2 cellular contexts compared by ENCODE assay signal in genomic region chr13:51524846-51525566, GRCh38.
TF ChIP-seq lines count a peak whose summit lies in the region.

No MANE protein-coding gene starts in this region.

TF ChIP-seq in SK-N-SH treated with all-trans-retinoic acid at 6 μM for 48 hours, 23 proteins besides CTCF, POLR2A, EP300 and RAD21 (continued from another document):
- TF ChIP-seq, protein P1, sequence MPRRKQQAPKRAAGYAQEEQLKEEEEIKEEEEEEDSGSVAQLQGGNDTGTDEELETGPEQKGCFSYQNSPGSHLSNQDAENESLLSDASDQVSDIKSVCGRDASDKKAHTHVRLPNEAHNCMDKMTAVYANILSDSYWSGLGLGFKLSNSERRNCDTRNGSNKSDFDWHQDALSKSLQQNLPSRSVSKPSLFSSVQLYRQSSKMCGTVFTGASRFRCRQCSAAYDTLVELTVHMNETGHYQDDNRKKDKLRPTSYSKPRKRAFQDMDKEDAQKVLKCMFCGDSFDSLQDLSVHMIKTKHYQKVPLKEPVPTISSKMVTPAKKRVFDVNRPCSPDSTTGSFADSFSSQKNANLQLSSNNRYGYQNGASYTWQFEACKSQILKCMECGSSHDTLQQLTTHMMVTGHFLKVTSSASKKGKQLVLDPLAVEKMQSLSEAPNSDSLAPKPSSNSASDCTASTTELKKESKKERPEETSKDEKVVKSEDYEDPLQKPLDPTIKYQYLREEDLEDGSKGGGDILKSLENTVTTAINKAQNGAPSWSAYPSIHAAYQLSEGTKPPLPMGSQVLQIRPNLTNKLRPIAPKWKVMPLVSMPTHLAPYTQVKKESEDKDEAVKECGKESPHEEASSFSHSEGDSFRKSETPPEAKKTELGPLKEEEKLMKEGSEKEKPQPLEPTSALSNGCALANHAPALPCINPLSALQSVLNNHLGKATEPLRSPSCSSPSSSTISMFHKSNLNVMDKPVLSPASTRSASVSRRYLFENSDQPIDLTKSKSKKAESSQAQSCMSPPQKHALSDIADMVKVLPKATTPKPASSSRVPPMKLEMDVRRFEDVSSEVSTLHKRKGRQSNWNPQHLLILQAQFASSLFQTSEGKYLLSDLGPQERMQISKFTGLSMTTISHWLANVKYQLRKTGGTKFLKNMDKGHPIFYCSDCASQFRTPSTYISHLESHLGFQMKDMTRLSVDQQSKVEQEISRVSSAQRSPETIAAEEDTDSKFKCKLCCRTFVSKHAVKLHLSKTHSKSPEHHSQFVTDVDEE (CRISPR knock-in tag; IDR thresholded peaks at IDR 0.05): no peak
- TF ChIP-seq ZFP3 (CRISPR knock-in tag; IDR thresholded peaks at IDR 0.05) (no peak), ZNF8 (CRISPR knock-in tag; IDR thresholded peaks at IDR 0.05) (no peak), ZNF70 (CRISPR knock-in tag; IDR thresholded peaks at IDR 0.05) (no peak), GLIS3 (CRISPR knock-in tag; IDR thresholded peaks at IDR 0.05) (no peak), POU6F1 (CRISPR knock-in tag; IDR thresholded peaks at IDR 0.05; ENCODE audit: borderline replicate concordance, low read depth) (no peak), BACH2 (CRISPR knock-in tag; IDR thresholded peaks at IDR 0.05; ENCODE audit: borderline replicate concordance) (no peak), SNAI2 (CRISPR knock-in tag; IDR thresholded peaks at IDR 0.05) (no peak), TOX (CRISPR knock-in tag; IDR thresholded peaks at IDR 0.05; ENCODE audit: borderline replicate concordance) (no peak), ZNF565 (CRISPR knock-in tag; conservative IDR thresholded peaks at IDR 0.05; ENCODE audit: low read depth) (no peak)
- TF ChIP-seq, protein P2, sequence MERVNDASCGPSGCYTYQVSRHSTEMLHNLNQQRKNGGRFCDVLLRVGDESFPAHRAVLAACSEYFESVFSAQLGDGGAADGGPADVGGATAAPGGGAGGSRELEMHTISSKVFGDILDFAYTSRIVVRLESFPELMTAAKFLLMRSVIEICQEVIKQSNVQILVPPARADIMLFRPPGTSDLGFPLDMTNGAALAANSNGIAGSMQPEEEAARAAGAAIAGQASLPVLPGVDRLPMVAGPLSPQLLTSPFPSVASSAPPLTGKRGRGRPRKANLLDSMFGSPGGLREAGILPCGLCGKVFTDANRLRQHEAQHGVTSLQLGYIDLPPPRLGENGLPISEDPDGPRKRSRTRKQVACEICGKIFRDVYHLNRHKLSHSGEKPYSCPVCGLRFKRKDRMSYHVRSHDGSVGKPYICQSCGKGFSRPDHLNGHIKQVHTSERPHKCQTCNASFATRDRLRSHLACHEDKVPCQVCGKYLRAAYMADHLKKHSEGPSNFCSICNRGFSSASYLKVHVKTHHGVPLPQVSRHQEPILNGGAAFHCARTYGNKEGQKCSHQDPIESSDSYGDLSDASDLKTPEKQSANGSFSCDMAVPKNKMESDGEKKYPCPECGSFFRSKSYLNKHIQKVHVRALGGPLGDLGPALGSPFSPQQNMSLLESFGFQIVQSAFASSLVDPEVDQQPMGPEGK (CRISPR knock-in tag; IDR thresholded peaks at IDR 0.05; ENCODE audit: borderline replicate concordance): no peak

TF ChIP-seq in SK-N-SH, 30 proteins besides CTCF, POLR2A, EP300 and RAD21 (continued from another document):
- no peak for TF ChIP-seq TAF1 (IDR thresholded peaks at IDR 0.05; ENCODE audit: borderline replicate concordance, low read depth, low read length)
- TF ChIP-seq FOXM1 (IDR thresholded peaks at IDR 0.05; ENCODE audit: low read depth): no peak
- TF ChIP-seq, protein P3, sequence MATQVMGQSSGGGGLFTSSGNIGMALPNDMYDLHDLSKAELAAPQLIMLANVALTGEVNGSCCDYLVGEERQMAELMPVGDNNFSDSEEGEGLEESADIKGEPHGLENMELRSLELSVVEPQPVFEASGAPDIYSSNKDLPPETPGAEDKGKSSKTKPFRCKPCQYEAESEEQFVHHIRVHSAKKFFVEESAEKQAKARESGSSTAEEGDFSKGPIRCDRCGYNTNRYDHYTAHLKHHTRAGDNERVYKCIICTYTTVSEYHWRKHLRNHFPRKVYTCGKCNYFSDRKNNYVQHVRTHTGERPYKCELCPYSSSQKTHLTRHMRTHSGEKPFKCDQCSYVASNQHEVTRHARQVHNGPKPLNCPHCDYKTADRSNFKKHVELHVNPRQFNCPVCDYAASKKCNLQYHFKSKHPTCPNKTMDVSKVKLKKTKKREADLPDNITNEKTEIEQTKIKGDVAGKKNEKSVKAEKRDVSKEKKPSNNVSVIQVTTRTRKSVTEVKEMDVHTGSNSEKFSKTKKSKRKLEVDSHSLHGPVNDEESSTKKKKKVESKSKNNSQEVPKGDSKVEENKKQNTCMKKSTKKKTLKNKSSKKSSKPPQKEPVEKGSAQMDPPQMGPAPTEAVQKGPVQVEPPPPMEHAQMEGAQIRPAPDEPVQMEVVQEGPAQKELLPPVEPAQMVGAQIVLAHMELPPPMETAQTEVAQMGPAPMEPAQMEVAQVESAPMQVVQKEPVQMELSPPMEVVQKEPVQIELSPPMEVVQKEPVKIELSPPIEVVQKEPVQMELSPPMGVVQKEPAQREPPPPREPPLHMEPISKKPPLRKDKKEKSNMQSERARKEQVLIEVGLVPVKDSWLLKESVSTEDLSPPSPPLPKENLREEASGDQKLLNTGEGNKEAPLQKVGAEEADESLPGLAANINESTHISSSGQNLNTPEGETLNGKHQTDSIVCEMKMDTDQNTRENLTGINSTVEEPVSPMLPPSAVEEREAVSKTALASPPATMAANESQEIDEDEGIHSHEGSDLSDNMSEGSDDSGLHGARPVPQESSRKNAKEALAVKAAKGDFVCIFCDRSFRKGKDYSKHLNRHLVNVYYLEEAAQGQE (IDR thresholded peaks at IDR 0.05; ENCODE audit: low read depth, low read length): no peak
- TF ChIP-seq, protein P4, sequence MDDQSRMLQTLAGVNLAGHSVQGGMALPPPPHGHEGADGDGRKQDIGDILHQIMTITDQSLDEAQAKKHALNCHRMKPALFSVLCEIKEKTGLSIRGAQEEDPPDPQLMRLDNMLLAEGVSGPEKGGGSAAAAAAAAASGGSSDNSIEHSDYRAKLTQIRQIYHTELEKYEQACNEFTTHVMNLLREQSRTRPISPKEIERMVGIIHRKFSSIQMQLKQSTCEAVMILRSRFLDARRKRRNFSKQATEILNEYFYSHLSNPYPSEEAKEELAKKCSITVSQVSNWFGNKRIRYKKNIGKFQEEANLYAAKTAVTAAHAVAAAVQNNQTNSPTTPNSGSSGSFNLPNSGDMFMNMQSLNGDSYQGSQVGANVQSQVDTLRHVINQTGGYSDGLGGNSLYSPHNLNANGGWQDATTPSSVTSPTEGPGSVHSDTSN (IDR thresholded peaks at IDR 0.05): no peak
- no peak for TF ChIP-seq RCOR1 (IDR thresholded peaks at IDR 0.05; ENCODE audit: low read length)
- TF ChIP-seq SMC3 (IDR thresholded peaks at IDR 0.05; ENCODE audit: low read depth, low read length): no peak
